ENCODE assay signal across 8 cellular contexts in the genomic region with DNA sequence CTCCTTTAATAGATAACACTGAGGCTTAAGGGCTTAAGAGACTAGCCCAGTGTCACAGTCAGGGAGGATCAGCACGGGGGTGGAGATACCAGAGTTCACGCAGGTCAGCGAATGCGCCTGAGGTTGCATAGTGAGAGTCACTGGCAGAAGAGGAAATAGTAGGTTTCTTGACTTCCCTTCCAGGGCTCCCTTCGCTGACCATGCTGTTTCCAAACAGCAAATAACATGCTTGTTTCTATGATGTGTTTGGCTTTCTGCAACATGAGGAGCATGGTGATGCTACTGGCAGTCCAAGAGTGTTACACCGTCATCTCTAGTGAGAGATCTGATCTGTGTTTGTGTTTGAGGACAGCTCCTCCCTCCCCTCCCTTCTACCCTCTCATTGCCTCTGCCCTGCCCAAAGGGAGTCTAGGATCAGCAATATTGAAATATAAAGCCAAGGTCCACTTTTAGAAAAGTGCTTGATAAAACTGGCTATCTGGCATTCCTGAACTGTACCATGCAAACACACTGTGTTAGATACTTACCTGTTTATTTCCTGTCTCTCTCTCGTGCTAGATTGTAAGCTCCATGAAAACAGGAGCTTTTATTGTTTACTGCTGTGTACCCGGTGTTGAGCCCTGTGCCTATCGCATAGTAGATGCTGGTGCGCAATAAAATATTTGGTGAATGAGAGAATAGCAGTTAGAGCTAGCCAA. TPM values are rescaled to one million over a fixed set of nuclear protein-coding genes. Genes with fewer than 3 reads are reported as not detected.
A peak's percentile ranks its signal among the peaks of the same experiment; 100 is the strongest.
DNase-seq lines count a peak whose midpoint lies in the region; TF ChIP-seq lines count a peak whose summit lies in the region.

No MANE protein-coding gene starts in this region.

- no peak for TF ChIP-seq CTCF in endothelial cell (IDR thresholded peaks at IDR 0.05; ENCODE audit: unreplicated experiment)

- no peak overlapping the region for H3K4ac ChIP-seq in neuronal stem cell (ENCODE audit: low read length)

- no peak overlapping the region for H2AK5ac ChIP-seq in neuronal stem cell (ENCODE audit: low read depth, low read length)

- H2BK120ac ChIP-seq in neuronal stem cell (ENCODE audit: low read depth, low read length) = no peak overlapping the region

- no peak overlapping the region for H3K14ac ChIP-seq in neuronal stem cell (ENCODE audit: low read length)

- no peak overlapping the region for H2AFZ ChIP-seq in neuronal stem cell (ENCODE audit: low read length)

- H3K4me3 ChIP-seq in neuronal stem cell (ENCODE audit: low read length in 2 of 2) = no peak overlapping the region

- H3K4me2 ChIP-seq in neuronal stem cell (ENCODE audit: insufficient read depth, low read length, poor library complexity, severe bottlenecking) = no peak overlapping the region

- no peak overlapping the region for H4K91ac ChIP-seq in neuronal stem cell (ENCODE audit: low read depth, low read length, poor library complexity)

- H3K23ac ChIP-seq in neuronal stem cell (ENCODE audit: low read depth, low read length, poor library complexity) = no peak overlapping the region

- H3K9me3 ChIP-seq in neuronal stem cell (replicated peaks in 1 of 2; ENCODE audit: control insufficient read depth in 2 of 2, insufficient read depth in 1 of 2, low read depth in 1 of 2, low read length in 2 of 2) = peaks cover 0 to 3% of the 10 kb centered on the region in 2 donors

- no peaks in the 10 kb centered on the region for H3K9me3 Mint-ChIP-seq in endothelial cell (ENCODE audit: unreplicated experiment)

- peaks cover 55% of the 10 kb centered on the region for H3K4me1 Mint-ChIP-seq in endothelial cell (ENCODE audit: unreplicated experiment)

- H2BK5ac ChIP-seq in neuronal stem cell (ENCODE audit: low read length) = no peak overlapping the region

- peaks cover 6 to 26% of the 10 kb centered on the region in 2 donors for H3K4me1 ChIP-seq in neuronal stem cell (ENCODE audit: control insufficient read depth in 2 of 2, insufficient read depth in 1 of 2, low read depth in 1 of 2, low read length in 2 of 2)

- H2BK12ac ChIP-seq in neuronal stem cell (ENCODE audit: low read length) = no peak overlapping the region

- peaks cover 14 to 100% of the 10 kb centered on the region in 2 donors for H3K36me3 ChIP-seq in neuronal stem cell (replicated peaks in 1 of 2; ENCODE audit: control insufficient read depth in 2 of 2, insufficient read depth in 2 of 2, low read length in 2 of 2)

- H3K18ac ChIP-seq in neuronal stem cell (ENCODE audit: low read length) = no peak overlapping the region

- peak overlapping the region; percentile 5 for H3K4me3 Mint-ChIP-seq in endothelial cell (ENCODE audit: unreplicated experiment)

- no peak overlapping the region for H3K9ac ChIP-seq in neuronal stem cell (ENCODE audit: low read depth, low read length, poor library complexity)

- H3K27ac Mint-ChIP-seq in endothelial cell (ENCODE audit: unreplicated experiment) = no peak overlapping the region

- no peaks in the 10 kb centered on the region for H3K79me1 ChIP-seq in neuronal stem cell (ENCODE audit: low read depth, low read length)

- H3K27me3 Mint-ChIP-seq in endothelial cell (ENCODE audit: unreplicated experiment) = no peaks in the 10 kb centered on the region

- no peaks in the 10 kb centered on the region for H3K27me3 ChIP-seq in neuronal stem cell (ENCODE audit: control insufficient read depth in 3 of 3, insufficient read depth in 3 of 3, low read depth in 1 of 3, low read length in 3 of 3)

- no CpG with 5 or more reads among the region's 10 CpGs for WGBS in neuronal stem cell (ENCODE audit: extremely low coverage in 2 of 2, insufficient read length in 2 of 2, insufficient replicate concordance in 1 of 2), 2 donors

- H3K36me3 Mint-ChIP-seq in endothelial cell (ENCODE audit: low read depth, unreplicated experiment) = peaks cover 16% of the 10 kb centered on the region

- no peak overlapping the region for H4K8ac ChIP-seq in neuronal stem cell (ENCODE audit: low read depth, low read length)

- DNase-seq in stimulated activated CD4-positive, alpha-beta T cell treated with anti-CD3 and anti-CD28 coated beads, Interleukin-12 subunit alpha, Interleukin-12 subunit beta, amount 100 ng/mL, for 48 hours (ENCODE audit: low read depth in 2 of 3, low spot score in 1 of 3) = peak in 2 of 3 donors; percentile 20
- no peak for DNase-seq in stimulated activated CD4-positive, alpha-beta T cell treated with anti-CD3 and anti-CD28 coated beads, Interleukin-12 subunit alpha, Interleukin-12 subunit beta, amount 100 ng/mL, for 4 hours
- DNase-seq in NOMO-1 treated with dmso at 0.1 percent for 144 hours (lab: John Stamatoyannopoulos, UW; ENCODE audit: unreplicated experiment) = peak; percentile 44
- no peak for DNase-seq in endothelial cell (ENCODE audit: low spot score)
- DNase-seq in stimulated activated CD4-positive, alpha-beta T cell treated with anti-CD3 and anti-CD28 coated beads, Interleukin-2, amount 100 ng/mL, for 24 hours = peak; percentile 27 to 36
- DNase-seq in NCI-H2081 (lab: John Stamatoyannopoulos, UW) = no peak
- DNase-seq in effector CD8-positive, alpha-beta T cell (lab: John Stamatoyannopoulos, UW) = no peak
- no peak for DNase-seq in neuronal stem cell (ENCODE audit: low spot score)

- H2BK15ac ChIP-seq in neuronal stem cell (ENCODE audit: low read length) = no peak overlapping the region

- H3K27ac ChIP-seq in neuronal stem cell (replicated peaks; ENCODE audit: low read length) = no peak overlapping the region

RNA-seq across cellular contexts. Expression of a gene that starts 12.3 kb away (rescaled TPM):
- total RNA-seq in endothelial cell (ENCODE audit: unreplicated experiment) = 88.4 TPM
- polyA plus RNA-seq in neuronal stem cell (2013, experiment 1 of 2) = 257 TPM
- polyA plus RNA-seq in neuronal stem cell (2013, experiment 2 of 2) = 256 TPM

Comparison
In these comparisons a context has a peak if more than half of its experiments do, and no peak if none do; other contexts are left out.
1. DNase-seq: peak in stimulated activated CD4-positive, alpha-beta T cell treated with anti-CD3 and anti-CD28 coated beads, Interleukin-12 subunit alpha, Interleukin-12 subunit beta, amount 100 ng/mL, for 48 hours (2 of 3), NOMO-1 treated with dmso at 0.1 percent for 144 hours (single experiment) and stimulated activated CD4-positive, alpha-beta T cell treated with anti-CD3 and anti-CD28 coated beads, Interleukin-2, amount 100 ng/mL, for 24 hours (2 of 2); none in stimulated activated CD4-positive, alpha-beta T cell treated with anti-CD3 and anti-CD28 coated beads, Interleukin-12 subunit alpha, Interleukin-12 subunit beta, amount 100 ng/mL, for 4 hours (single experiment), endothelial cell (single experiment), NCI-H2081 (0 of 2), effector CD8-positive, alpha-beta T cell (single experiment) and neuronal stem cell (single experiment).